Comparison of ENCODE assay signal across 8 cellular contexts in genomic region chr17:82767041-82767754, GRCh38. TPM values are rescaled to one million over a fixed set of nuclear protein-coding genes. Genes with fewer than 3 reads are reported as not detected.
DNase-seq lines count a peak whose midpoint lies in the region; ATAC-seq and TF ChIP-seq lines count a peak whose summit lies in the region.

No MANE protein-coding gene starts in this region.

- no peak for DNase-seq in AG04449 (ENCODE audit: low read depth, low spot score)
- DNase-seq in RWPE1 (ENCODE audit: low spot score), result peak; percentile 34
- peak; percentile 85 for DNase-seq in colonic mucosa
- peak; percentile 68 to 76 for DNase-seq in lung microvascular endothelial cell (ENCODE audit: low read depth in 2 of 2)
- peak; percentile 72 for DNase-seq in transverse colon

- POLR2A ChIA-PET in AG04449 (lab: Yijun Ruan, JAX) (no interaction called here), RWPE1 (lab: Yijun Ruan, JAX; ENCODE audit: low non-redundant PET) (no interaction called here)

- H3K4me3 ChIP-seq in AG04449 (ENCODE audit: low read depth, low read length) (no peak overlapping the region), GM12875 (ENCODE audit: low read depth, low read length) (no peak overlapping the region), colonic mucosa (no peak overlapping the region), transverse colon (no peak overlapping the region)

- intact Hi-C loops in colonic mucosa (cut with DNase I) (loop anchor here (10.0 kb wide), 1 partner anchor 412 kb away; the partner anchor contains the start of gene TEX19), transverse colon (cut with DNase I; ENCODE audit: low total_unique reads) (no loop called here)

- peak overlapping the region; percentile 8; the same call in 1 of the 2 replicates for H3K27ac ChIP-seq in RWPE1
- no peak overlapping the region for H3K27ac ChIP-seq in colonic mucosa
- peak overlapping the region in 1 of 4 donors; percentile 40 for H3K27ac ChIP-seq in transverse colon

- CTCF ChIA-PET in AG04449 (lab: Yijun Ruan, JAX) (interaction anchor here (0.8 to 5.3 kb wide), 9 partner anchors 8 to 122 kb away, joined by 3 to 34 read pairs (median 4); no protein-coding TSS in a partner anchor), RWPE1 (lab: Yijun Ruan, JAX) (interaction anchor here (0.7 to 1.0 kb wide), 3 partner anchors 12 to 317 kb away, joined by 3 to 4 read pairs (median 3); no protein-coding TSS in a partner anchor)

- H3K36me3 ChIP-seq in colonic mucosa (no peaks in the 10 kb centered on the region), transverse colon (no peaks in the 10 kb centered on the region)

- in situ Hi-C loops in transverse colon (cut with MboI; ENCODE audit: low pct_ligation_motif_present in 1 of 4, low pct_unique_long_range_greater_than_20kb in 1 of 4, low sequenced_read_pairs in 3 of 4), result loop anchor here in 3 of 4 donors (10.0 to 25.0 kb wide), 3 partner anchors 102 to 112 kb away; no protein-coding TSS in a partner anchor

- no peak overlapping the region for H3K9ac ChIP-seq in colonic mucosa (ENCODE audit: low read depth in 2 of 2, low read length in 2 of 2)

- H3K27me3 ChIP-seq in colonic mucosa (no peaks in the 10 kb centered on the region), transverse colon (no peaks in the 10 kb centered on the region)

- H3K4me1 ChIP-seq in colonic mucosa (no peaks in the 10 kb centered on the region), transverse colon (peaks cover 0 to 21% (median 3%) of the 10 kb centered on the region in 4 donors)

- peak; percentile 44 for TF ChIP-seq CTCF in AG04449 (IDR thresholded peaks at IDR 0.05; ENCODE audit: insufficient read depth, low read length, missing control alignments)
- peak; percentile 40; the same call in 1 of the 2 replicates for TF ChIP-seq CTCF in GM12875 (IDR thresholded peaks at IDR 0.05; ENCODE audit: borderline replicate concordance, insufficient read depth, low read depth, low read length)
- peak; percentile 73 for TF ChIP-seq CTCF in RWPE1 (conservative IDR thresholded peaks at IDR 0.05; ENCODE audit: low read depth)
- TF ChIP-seq CTCF in colonic mucosa (IDR thresholded peaks at IDR 0.05), result peak; percentile 56
- peak; percentile 58 to 74 (median 69) for TF ChIP-seq CTCF in transverse colon (IDR thresholded peaks at IDR 0.05)

- no peak for TF ChIP-seq EP300 in transverse colon (IDR thresholded peaks at IDR 0.05; ENCODE audit: low read depth)

- ATAC-seq in HG03571 (IDR thresholded peaks at IDR 0.05; ENCODE audit: unreplicated experiment), result no peak
- ATAC-seq in GM19467 (IDR thresholded peaks at IDR 0.05; ENCODE audit: unreplicated experiment), result no peak

- H3K9me3 ChIP-seq in colonic mucosa (no peaks in the 10 kb centered on the region), transverse colon (no peaks in the 10 kb centered on the region)

- no peak for TF ChIP-seq POLR2A in transverse colon (IDR thresholded peaks at IDR 0.05)

- WGBS in transverse colon (ENCODE audit: low coverage in 1 of 2), 2 donors, result 75 to 77% methylated on average over 8 to 23 of the region's 24 CpGs

RNA-seq across cellular contexts. Expression of gene TBCD, which starts 15.3 kb away (rescaled TPM):
- total RNA-seq in colonic mucosa (100 to 1,000 TPM in 1 of 2 donors, 10 to 100 TPM in 1; 49.2 to 101 TPM), lung microvascular endothelial cell (44.8 and 45.8 TPM in 2 replicates), transverse colon (100 to 1,000 TPM in 1 of 4 donors, 10 to 100 TPM in 3; 38.6 to 104 (median 39.8) TPM)

RNA-seq across cellular contexts. Expression of gene FN3K, which starts 31.8 kb away (rescaled TPM):
- total RNA-seq in colonic mucosa (10 to 100 TPM; 46.9 to 69.5 TPM), lung microvascular endothelial cell (3.3 and 4.0 TPM in 2 replicates), transverse colon (10 to 100 TPM; 11.2 to 33.0 (median 26.2) TPM)

RNA-seq across cellular contexts. Expression of gene FN3KRP, which starts 50.7 kb away (rescaled TPM):
- total RNA-seq in colonic mucosa (10 to 100 TPM; 34.4 to 52.5 TPM), lung microvascular endothelial cell (9.1 and 10.5 TPM in 2 replicates), transverse colon (10 to 100 TPM; 16.3 to 39.6 (median 26.8) TPM)
